In genomic region chr14:103090481-103091020, GRCh38 we compare ENCODE assay signal across 13 cellular contexts. TPM values are rescaled to one million over a fixed set of nuclear protein-coding genes. Genes with fewer than 3 reads are reported as not detected.
A peak's percentile ranks its signal among the peaks of the same experiment; 100 is the strongest.
DNase-seq lines count a peak whose midpoint lies in the region; ATAC-seq and TF ChIP-seq lines count a peak whose summit lies in the region.
"Had no signal": no experiment of that assay in that cellular context is flagged by ENCODE, and none has a peak within 500 bp of the region (broad histone marks: within the 10 kb centered on the region; RNA-seq: fewer than 3 reads in every experiment).

No MANE protein-coding gene starts in this region.

- H3K4me1 Mint-ChIP-seq in activated T-cell treated with anti-CD3 and anti-CD28 coated beads, Interleukin-2, amount 50 U/mL, for 4 hours (ENCODE audit: low read depth) = peaks cover 4% of the 10 kb centered on the region
- H3K4me1 Mint-ChIP-seq in dendritic cell treated with granulocyte-macrophage colony-stimulating factor and Interleukin-4, amounts not matched to agents 40 ng/mL and 50 ng/mL, for 4 days (ENCODE audit: low read depth) = peaks cover 29% of the 10 kb centered on the region
- H3K4me1 Mint-ChIP-seq in progenitor cell of endocrine pancreas (ENCODE audit: low read depth) = peaks cover 12% of the 10 kb centered on the region

- no peak overlapping the region for H2AFZ ChIP-seq in PC-3 (ENCODE audit: low read length)

- POLR2A ChIA-PET in PC-3 (lab: Charles Lee; ENCODE audit: unreplicated experiment) = no interaction called here
- POLR2A ChIA-PET in HEK293T (lab: Yijun Ruan, JAX) = no interaction called here

- no peaks in the 10 kb centered on the region for H3K79me2 ChIP-seq in PC-3 (ENCODE audit: low read length)

- no peak for ATAC-seq in activated T-cell treated with anti-CD3 and anti-CD28 coated beads, Interleukin-2, amount 50 U/mL, for 4 hours
- ATAC-seq in PC-3 (no peak), GM21367 (IDR thresholded peaks at IDR 0.05; ENCODE audit: unreplicated experiment) (no peak)

- peaks cover 16% of the 10 kb centered on the region for H3K27me3 Mint-ChIP-seq in activated T-cell treated with anti-CD3 and anti-CD28 coated beads, Interleukin-2, amount 50 U/mL, for 4 hours (ENCODE audit: low read depth)
- peaks cover 44% of the 10 kb centered on the region for H3K27me3 Mint-ChIP-seq in dendritic cell treated with granulocyte-macrophage colony-stimulating factor and Interleukin-4, amounts not matched to agents 40 ng/mL and 50 ng/mL, for 4 days
- H3K27me3 Mint-ChIP-seq in progenitor cell of endocrine pancreas = peaks cover 10% of the 10 kb centered on the region

- H4K20me1 ChIP-seq in PC-3 (ENCODE audit: low read length) = no peaks in the 10 kb centered on the region

- H3K4me3 ChIP-seq in PC-3 (ENCODE audit: low read length) = no peak overlapping the region

- H3K9me2 ChIP-seq in PC-3 (replicated peaks; ENCODE audit: low read length) = no peaks in the 10 kb centered on the region

- H3K9ac ChIP-seq in PC-3 (ENCODE audit: low read length) = no peak overlapping the region

- H3K9me3 ChIP-seq in PC-3 (ENCODE audit: low read length) = no peaks in the 10 kb centered on the region

- no peak overlapping the region for H3K27ac Mint-ChIP-seq in dendritic cell treated with granulocyte-macrophage colony-stimulating factor and Interleukin-4, amounts not matched to agents 40 ng/mL and 50 ng/mL, for 4 days
- H3K27ac Mint-ChIP-seq in progenitor cell of endocrine pancreas = no peak overlapping the region
- H3K27ac Mint-ChIP-seq: brain had no signal

- no peak overlapping the region for H3K27ac ChIP-seq in PC-3 (ENCODE audit: low read length)

- no peaks in the 10 kb centered on the region for H3K27me3 ChIP-seq in PC-3 (ENCODE audit: low read length)

- DNase-seq in activated T-cell treated with anti-CD3 and anti-CD28 coated beads, Interleukin-2, amount 50 U/mL, for 4 hours = no peak
- DNase-seq in activated T-cell treated with anti-CD3 and anti-CD28 coated beads for 4 hours (no peak), PC-3 (no peak), progenitor cell of endocrine pancreas (ENCODE audit: low spot score, unreplicated experiment) (no peak), HEK293T (ENCODE audit: extremely low spot score) (no peak)
- no peak for DNase-seq in stimulated activated CD8-positive, alpha-beta memory T cell treated with anti-CD3 and anti-CD28 coated beads, Interleukin-4, amount 100 ng/mL, for 48 hours
- DNase-seq: MM.1S, NCI-H345, RPMI8226, T-helper 9 cell had no signal

- intact Hi-C loops in PC-3 (cut with micrococcal nuclease) = no loop called here
- intact Hi-C loops in dendritic cell treated with granulocyte-macrophage colony-stimulating factor and Interleukin-4, amounts not matched to agents 40 ng/mL and 50 ng/mL, for 4 days (cut with micrococcal nuclease) = no loop called here

- CTCF ChIA-PET in PC-3 (lab: Charles Lee) (no interaction called here), HEK293T (lab: Yijun Ruan, JAX) (no interaction called here)

- H3K36me3 ChIP-seq in PC-3 (ENCODE audit: low read depth, low read length) = no peaks in the 10 kb centered on the region

- H3K4me1 ChIP-seq in PC-3 (ENCODE audit: insufficient read depth, low read length) = no peaks in the 10 kb centered on the region; the same call in 1 of the 2 replicates

- TF ChIP-seq CTCF in PC-3 (conservative IDR thresholded peaks at IDR 0.05; ENCODE audit: low read depth, low read length) (no peak), progenitor cell of endocrine pancreas (IDR thresholded peaks at IDR 0.05; ENCODE audit: unreplicated experiment) (no peak)

- no peaks in the 10 kb centered on the region for H3K36me3 Mint-ChIP-seq in activated T-cell treated with anti-CD3 and anti-CD28 coated beads, Interleukin-2, amount 50 U/mL, for 4 hours (ENCODE audit: insufficient read depth)
- H3K36me3 Mint-ChIP-seq in dendritic cell treated with granulocyte-macrophage colony-stimulating factor and Interleukin-4, amounts not matched to agents 40 ng/mL and 50 ng/mL, for 4 days (ENCODE audit: low read depth) = no peaks in the 10 kb centered on the region
- no peaks in the 10 kb centered on the region for H3K36me3 Mint-ChIP-seq in progenitor cell of endocrine pancreas (ENCODE audit: insufficient read depth)
- H3K36me3 Mint-ChIP-seq: brain had no signal

- BruUV-seq in PC-3 (replicated peaks; lab: Mats Ljungman, UMichigan) = no TSS peak

- H3K4me2 ChIP-seq in PC-3 (ENCODE audit: low read length) = peak overlapping the region; percentile 79

- H3K4me3 Mint-ChIP-seq in activated T-cell treated with anti-CD3 and anti-CD28 coated beads, Interleukin-2, amount 50 U/mL, for 4 hours = peak overlapping the region; percentile 64
- peak overlapping the region; percentile 56 for H3K4me3 Mint-ChIP-seq in dendritic cell treated with granulocyte-macrophage colony-stimulating factor and Interleukin-4, amounts not matched to agents 40 ng/mL and 50 ng/mL, for 4 days
- peak overlapping the region; percentile 42 for H3K4me3 Mint-ChIP-seq in progenitor cell of endocrine pancreas (ENCODE audit: low read depth)

- no peaks in the 10 kb centered on the region for H3F3A ChIP-seq in PC-3 (ENCODE audit: low read length, unreplicated experiment)

- no peaks in the 10 kb centered on the region for H3K9me3 Mint-ChIP-seq in activated T-cell treated with anti-CD3 and anti-CD28 coated beads, Interleukin-2, amount 50 U/mL, for 4 hours
- H3K9me3 Mint-ChIP-seq in dendritic cell treated with granulocyte-macrophage colony-stimulating factor and Interleukin-4, amounts not matched to agents 40 ng/mL and 50 ng/mL, for 4 days = no peaks in the 10 kb centered on the region
- no peaks in the 10 kb centered on the region for H3K9me3 Mint-ChIP-seq in progenitor cell of endocrine pancreas (ENCODE audit: low read depth)

TF ChIP-seq in HEK293T, 16 proteins besides CTCF, POLR2A, EP300 and RAD21:
- TF ChIP-seq SP1 (IDR thresholded peaks at IDR 0.05) (no peak), ZNF384 (IDR thresholded peaks at IDR 0.05) (no peak), LEF1 (IDR thresholded peaks at IDR 0.05; ENCODE audit: borderline replicate concordance) (no peak), ELF4 (IDR thresholded peaks at IDR 0.05) (no peak), BHLHE40 (IDR thresholded peaks at IDR 0.05; ENCODE audit: borderline replicate concordance) (no peak), TARDBP (IDR thresholded peaks at IDR 0.05) (no peak), SUZ12 (IDR thresholded peaks at IDR 0.05) (no peak), NFRKB (IDR thresholded peaks at IDR 0.05) (no peak), CTBP1 (IDR thresholded peaks at IDR 0.05; ENCODE audit: borderline replicate concordance) (no peak), FOXM1 (IDR thresholded peaks at IDR 0.05; ENCODE audit: borderline replicate concordance) (no peak), FOXK2 (IDR thresholded peaks at IDR 0.05) (no peak), L3MBTL2 (conservative IDR thresholded peaks at IDR 0.05) (no peak), HDGF (IDR thresholded peaks at IDR 0.05; ENCODE audit: borderline replicate concordance) (no peak), ARNT (IDR thresholded peaks at IDR 0.05) (no peak), FOXA1 (IDR thresholded peaks at IDR 0.05) (no peak)
- TF ChIP-seq, protein P1, sequence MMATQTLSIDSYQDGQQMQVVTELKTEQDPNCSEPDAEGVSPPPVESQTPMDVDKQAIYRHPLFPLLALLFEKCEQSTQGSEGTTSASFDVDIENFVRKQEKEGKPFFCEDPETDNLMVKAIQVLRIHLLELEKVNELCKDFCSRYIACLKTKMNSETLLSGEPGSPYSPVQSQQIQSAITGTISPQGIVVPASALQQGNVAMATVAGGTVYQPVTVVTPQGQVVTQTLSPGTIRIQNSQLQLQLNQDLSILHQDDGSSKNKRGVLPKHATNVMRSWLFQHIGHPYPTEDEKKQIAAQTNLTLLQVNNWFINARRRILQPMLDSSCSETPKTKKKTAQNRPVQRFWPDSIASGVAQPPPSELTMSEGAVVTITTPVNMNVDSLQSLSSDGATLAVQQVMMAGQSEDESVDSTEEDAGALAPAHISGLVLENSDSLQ (IDR thresholded peaks at IDR 0.05) = no peak

RNA-seq across cellular contexts. Expression of gene EXOC3L4, which starts 4.0 kb away (rescaled TPM):
- not detected for total RNA-seq in activated T-cell treated with anti-CD3 and anti-CD28 coated beads, Interleukin-2, amount 50 U/mL, for 4 hours
- total RNA-seq in PC-3 (2014; rRNA removed) = 1.4 and 2.0 TPM in 2 replicates
- total RNA-seq in progenitor cell of endocrine pancreas = 28.4 and 30.8 TPM in 2 replicates

RNA-seq across cellular contexts. Expression of gene LBHD2, which starts 6.5 kb away (rescaled TPM):
- total RNA-seq in activated T-cell treated with anti-CD3 and anti-CD28 coated beads, Interleukin-2, amount 50 U/mL, for 4 hours = not detected
- total RNA-seq in PC-3 (2014; rRNA removed) (not detected in 2 replicates), progenitor cell of endocrine pancreas (not detected in 2 replicates)

RNA-seq across cellular contexts. Expression of gene TNFAIP2, which starts 32.7 kb away (rescaled TPM):
- total RNA-seq in activated T-cell treated with anti-CD3 and anti-CD28 coated beads, Interleukin-2, amount 50 U/mL, for 4 hours = 10 to 100 TPM in 1 of 3 donors, 1 to 10 TPM in 2; 1.4 to 10.4 (median 6.4) TPM
- total RNA-seq in PC-3 (2014; rRNA removed) (80.7 and 87.3 TPM in 2 replicates), progenitor cell of endocrine pancreas (17.8 and 19.6 TPM in 2 replicates)

RNA-seq across cellular contexts. Expression of gene CDC42BPB, which starts 33.2 kb away (rescaled TPM):
- total RNA-seq in activated T-cell treated with anti-CD3 and anti-CD28 coated beads, Interleukin-2, amount 50 U/mL, for 4 hours = 1 to 10 TPM; 2.8 to 6.6 (median 5.1) TPM
- 73.0 and 89.2 TPM in 2 replicates for total RNA-seq in PC-3 (2014; rRNA removed)
- total RNA-seq in progenitor cell of endocrine pancreas = 104 and 105 TPM in 2 replicates
